ENCODE assay signal across 14 cellular contexts in the genomic region with DNA sequence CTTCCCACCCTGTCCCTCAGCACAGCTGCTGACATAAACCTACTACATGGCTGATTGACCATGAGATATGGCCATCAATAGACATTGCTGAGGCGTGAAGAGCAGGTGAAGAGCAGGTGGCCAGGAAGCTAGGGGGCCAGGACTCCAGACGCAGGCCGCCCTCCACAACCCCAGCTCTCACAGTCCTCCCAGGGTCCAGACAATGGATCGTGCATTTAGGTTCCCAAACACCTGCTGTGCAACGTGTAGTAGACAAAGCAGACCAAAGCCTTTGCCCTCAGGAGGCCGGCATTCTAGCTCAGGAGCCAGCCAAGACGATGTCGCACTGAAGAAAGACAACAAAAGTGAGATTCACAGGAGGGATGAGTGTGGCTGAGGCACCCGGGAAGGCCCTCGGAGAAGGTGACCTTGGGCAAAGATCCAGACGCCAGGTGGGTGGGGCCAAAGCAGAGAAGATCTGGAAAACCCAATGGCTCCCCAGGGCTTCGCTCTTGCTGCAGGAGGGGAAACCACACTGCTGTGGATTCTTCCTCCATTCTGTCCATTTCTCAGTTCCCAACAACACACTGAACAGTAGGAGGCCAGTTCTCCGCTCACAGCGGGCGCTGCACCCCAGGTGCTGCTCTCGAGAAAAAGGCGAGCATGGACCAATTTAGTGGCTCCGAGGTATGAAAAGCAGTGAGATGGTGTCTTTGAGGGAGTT. TPM values are rescaled to one million over a fixed set of nuclear protein-coding genes. Genes with fewer than 3 reads are reported as not detected.
DNase-seq lines count a peak whose midpoint lies in the region; ATAC-seq, FAIRE-seq and TF ChIP-seq lines count a peak whose summit lies in the region.
"Had no signal": no experiment of that assay in that cellular context is flagged by ENCODE, and none has a peak within 500 bp of the region (broad histone marks: within the 10 kb centered on the region; RNA-seq: fewer than 3 reads in every experiment).

No MANE protein-coding gene starts in this region.

- peaks cover 47% of the 10 kb centered on the region for H3K27me3 Mint-ChIP-seq in activated CD8-positive, alpha-beta memory T cell treated with anti-CD3 and anti-CD28 coated beads, Interleukin-2, amount 10 ng/mL, durations not matched to agents 7 days and 5 days
- peaks cover 10 to 23% of the 10 kb centered on the region in 2 donors for H3K27me3 Mint-ChIP-seq in natural killer cell (ENCODE audit: low read depth in 2 of 2)

- 65 to 80% (median 78%) methylated on average over 18 of the region's 18 CpGs for WGBS in small intestine, 3 donors

- H3K4me3 ChIP-seq in small intestine (ENCODE audit: low read depth in 1 of 2, low read length in 2 of 2) = no peak overlapping the region

- FAIRE-seq in small intestine (lab: Jason Lieb, UNC) = no peak

- no peaks in the 10 kb centered on the region for H3K4me1 ChIP-seq in small intestine (ENCODE audit: control insufficient read depth in 2 of 2, insufficient read depth in 1 of 2, low read depth in 1 of 2, low read length in 1 of 2)

- H3K27ac Mint-ChIP-seq in activated CD8-positive, alpha-beta memory T cell treated with anti-CD3 and anti-CD28 coated beads, Interleukin-2, amount 10 ng/mL, durations not matched to agents 7 days and 5 days = no peak overlapping the region
- no peak overlapping the region for H3K27ac Mint-ChIP-seq in natural killer cell

- peak; percentile 88 for DNase-seq in DMS53 (lab: John Stamatoyannopoulos, UW)
- DNase-seq in activated CD8-positive, alpha-beta memory T cell treated with anti-CD3 and anti-CD28 coated beads, Interleukin-2, amount 10 ng/mL, durations not matched to agents 7 days and 5 days = peak; percentile 29
- peak; percentile 9 for DNase-seq in natural killer cell
- DNase-seq in AML-193 (lab: John Stamatoyannopoulos, UW) = no peak
- DNase-seq in small intestine = no peak
- DNase-seq in NCI-H1105 treated with DMSO at 0.1 percent for 48 hours (lab: John Stamatoyannopoulos, UW) = no peak
- DNase-seq in stimulated activated CD4-positive, alpha-beta T cell treated with anti-CD3 and anti-CD28 coated beads, Interleukin-2, amount 100 ng/mL, for 48 hours = no peak
- DNase-seq: cortex of kidney, NCI-H187 treated with DMSO at 0.1 percent for 48 hours, trophoblast cell had no signal

- peaks cover 0 to 3% of the 10 kb centered on the region in 2 donors for H3K27me3 ChIP-seq in small intestine (ENCODE audit: control insufficient read depth in 2 of 2, insufficient read depth in 2 of 2, low read length in 2 of 2)

- H3K9me3 Mint-ChIP-seq in activated CD8-positive, alpha-beta memory T cell treated with anti-CD3 and anti-CD28 coated beads, Interleukin-2, amount 10 ng/mL, durations not matched to agents 7 days and 5 days (ENCODE audit: low read depth) = no peaks in the 10 kb centered on the region
- no peaks in the 10 kb centered on the region for H3K9me3 Mint-ChIP-seq in natural killer cell
- H3K9me3 Mint-ChIP-seq: activated naive CD4-positive, alpha-beta T cell treated with anti-CD3 and anti-CD28 coated beads, Interleukin-2, amount 50 U/mL, for 72 hours had no signal

- no peak overlapping the region for H3K4me3 Mint-ChIP-seq in activated CD8-positive, alpha-beta memory T cell treated with anti-CD3 and anti-CD28 coated beads, Interleukin-2, amount 10 ng/mL, durations not matched to agents 7 days and 5 days
- no peak overlapping the region for H3K4me3 Mint-ChIP-seq in natural killer cell

- CTCF ChIA-PET in activated CD8-positive, alpha-beta memory T cell treated with anti-CD3 and anti-CD28 coated beads, Interleukin-2, amount 10 ng/mL, durations not matched to agents 7 days and 5 days (lab: Charles Lee) = interaction anchor here (0.9 to 3.2 kb wide), 4 partner anchors 13 to 161 kb away, joined by 3 to 15 read pairs (median 3); no protein-coding TSS in a partner anchor

- peak; percentile 23 for TF ChIP-seq POLR2A in GM18526 (IDR thresholded peaks at IDR 0.05; ENCODE audit: extremely low read depth, insufficient read length)

- no peak for TF ChIP-seq CTCF in natural killer cell (IDR thresholded peaks at IDR 0.05)

- ATAC-seq in activated CD8-positive, alpha-beta memory T cell treated with anti-CD3 and anti-CD28 coated beads, Interleukin-2, amount 10 ng/mL, durations not matched to agents 7 days and 5 days = no peak
- no peak for ATAC-seq in natural killer cell
- ATAC-seq: activated naive CD4-positive, alpha-beta T cell treated with anti-CD3 and anti-CD28 coated beads, Interleukin-2, amount 50 U/mL, for 72 hours; Panc1 had no signal

- H3K9me3 ChIP-seq in small intestine (ENCODE audit: control insufficient read depth, low read depth) = no peaks in the 10 kb centered on the region

- no peaks in the 10 kb centered on the region for H3K36me3 Mint-ChIP-seq in activated CD8-positive, alpha-beta memory T cell treated with anti-CD3 and anti-CD28 coated beads, Interleukin-2, amount 10 ng/mL, durations not matched to agents 7 days and 5 days
- no peaks in the 10 kb centered on the region for H3K36me3 Mint-ChIP-seq in natural killer cell
- H3K36me3 Mint-ChIP-seq: activated naive CD4-positive, alpha-beta T cell treated with anti-CD3 and anti-CD28 coated beads, Interleukin-2, amount 50 U/mL, for 72 hours had no signal

- H3K4me1 Mint-ChIP-seq in activated CD8-positive, alpha-beta memory T cell treated with anti-CD3 and anti-CD28 coated beads, Interleukin-2, amount 10 ng/mL, durations not matched to agents 7 days and 5 days = peaks cover 33% of the 10 kb centered on the region
- H3K4me1 Mint-ChIP-seq in natural killer cell = peaks cover 15 to 27% of the 10 kb centered on the region in 2 donors

- intact Hi-C loops in natural killer cell (cut with micrococcal nuclease) = no loop called here

- H3K36me3 ChIP-seq in small intestine (ENCODE audit: control insufficient read depth in 2 of 2, insufficient read depth in 2 of 2, low read length in 2 of 2) = no peaks in the 10 kb centered on the region

- H3K27ac ChIP-seq in small intestine (ENCODE audit: low read depth in 1 of 2, low read length in 1 of 2) = no peak overlapping the region

RNA-seq across cellular contexts. Expression of gene FFAR1, which starts 1.4 kb away (rescaled TPM):
- total RNA-seq in activated CD8-positive, alpha-beta memory T cell treated with anti-CD3 and anti-CD28 coated beads, Interleukin-2, amount 10 ng/mL, durations not matched to agents 7 days and 5 days = not detected
- total RNA-seq in natural killer cell = under 1 TPM in 2 of 3 donors, not detected in 1; 0.30 to 0.47 TPM
- polyA plus RNA-seq in small intestine = under 1 TPM in 1 of 3 donors, not detected in 2; 0.18 TPM
- total RNA-seq: lower leg skin had no signal

RNA-seq across cellular contexts. Expression of gene FFAR3, which starts 9.2 kb away (rescaled TPM):
- not detected for total RNA-seq in activated CD8-positive, alpha-beta memory T cell treated with anti-CD3 and anti-CD28 coated beads, Interleukin-2, amount 10 ng/mL, durations not matched to agents 7 days and 5 days
- 1 to 10 TPM in 1 of 3 donors, under 1 TPM in 1, not detected in 1; 0.92 to 2.7 TPM for total RNA-seq in natural killer cell
- polyA plus RNA-seq in small intestine = 1 to 10 TPM in 1 of 3 donors, not detected in 2; 1.0 TPM
- total RNA-seq: lower leg skin had no signal

RNA-seq across cellular contexts. Expression of gene CD22, which starts 20.1 kb away (rescaled TPM):
- total RNA-seq in activated CD8-positive, alpha-beta memory T cell treated with anti-CD3 and anti-CD28 coated beads, Interleukin-2, amount 10 ng/mL, durations not matched to agents 7 days and 5 days = under 1 TPM in 1 of 2 experiments, not detected in 1; 0.41 TPM
- 1 to 10 TPM; 4.3 to 7.0 (median 6.0) TPM for total RNA-seq in natural killer cell
- polyA plus RNA-seq in small intestine = 1 to 10 TPM; 1.3 to 5.0 (median 3.0) TPM

RNA-seq across cellular contexts. Expression of gene GPR42, which starts 21.8 kb away (rescaled TPM):
- total RNA-seq in activated CD8-positive, alpha-beta memory T cell treated with anti-CD3 and anti-CD28 coated beads, Interleukin-2, amount 10 ng/mL, durations not matched to agents 7 days and 5 days = under 1 TPM in 1 of 2 experiments, not detected in 1; 0.12 TPM
- total RNA-seq in natural killer cell = 1 to 10 TPM in 1 of 3 donors, under 1 TPM in 1, not detected in 1; 0.19 to 1.5 TPM
- polyA plus RNA-seq in small intestine = under 1 TPM in 1 of 3 donors, not detected in 2; 0.15 TPM
- total RNA-seq: lower leg skin had no signal

RNA-seq across cellular contexts. Expression of gene MAG, which starts 57.1 kb away (rescaled TPM):
- under 1 TPM in 1 of 2 experiments, not detected in 1; 0.26 TPM for total RNA-seq in activated CD8-positive, alpha-beta memory T cell treated with anti-CD3 and anti-CD28 coated beads, Interleukin-2, amount 10 ng/mL, durations not matched to agents 7 days and 5 days
- not detected for total RNA-seq in natural killer cell
- not detected for polyA plus RNA-seq in small intestine

Comparison
In these comparisons a context has a peak if more than half of its experiments do, and no peak if none do; other contexts are left out.
1. DNase-seq: peak in DMS53 (single experiment), activated CD8-positive, alpha-beta memory T cell treated with anti-CD3 and anti-CD28 coated beads, Interleukin-2, amount 10 ng/mL, durations not matched to agents 7 days and 5 days (single experiment) and natural killer cell (single experiment); none in AML-193 (0 of 2), small intestine (single experiment), NCI-H1105 treated with DMSO at 0.1 percent for 48 hours (single experiment) and stimulated activated CD4-positive, alpha-beta T cell treated with anti-CD3 and anti-CD28 coated beads, Interleukin-2, amount 100 ng/mL, for 48 hours (0 of 2).